In genomic region chr10:130772056-130772455, GRCh38 we compare ENCODE assay signal across 24 cellular contexts.
"Had no signal": no experiment of that assay in that cellular context is flagged by ENCODE, and none has a peak within 500 bp of the region (broad histone marks: within the 10 kb centered on the region; RNA-seq: fewer than 3 reads in every experiment).

No MANE protein-coding gene starts in this region.

- H3K27ac Mint-ChIP-seq: immature natural killer cell; naive thymus-derived CD4-positive, alpha-beta T cell; nephron progenitor cell; progenitor cell of endocrine pancreas; stimulated activated naive B cell treated with anti-CD40 and anti-IgM and Interleukin-4, amounts not matched to agents 10 μg/mL and 1 μg/mL and 100 μg/mL, for 72 hours had no signal

- H3K9me3 ChIP-seq: ovary, testis, thyroid gland, transverse colon had no signal

- H3K4me1 Mint-ChIP-seq: immature natural killer cell; naive thymus-derived CD4-positive, alpha-beta T cell; nephron progenitor cell; stimulated activated naive B cell treated with anti-CD40 and anti-IgM and Interleukin-4, amounts not matched to agents 10 μg/mL and 1 μg/mL and 100 μg/mL, for 72 hours had no signal

- H3K27ac ChIP-seq: left ventricle myocardium inferior, ovary, right atrium auricular region, stomach, testis, thyroid gland, transverse colon, upper lobe of left lung had no signal

- H3K36me3 ChIP-seq: left ventricle myocardium inferior, ovary, right atrium auricular region, stomach, thyroid gland, transverse colon, upper lobe of left lung had no signal

- H3K4me3 Mint-ChIP-seq: immature natural killer cell; naive thymus-derived CD4-positive, alpha-beta T cell; nephron progenitor cell; stimulated activated naive B cell treated with anti-CD40 and anti-IgM and Interleukin-4, amounts not matched to agents 10 μg/mL and 1 μg/mL and 100 μg/mL, for 72 hours had no signal

- DNase-seq: hippocampal formation; immature natural killer cell; left ventricle myocardium inferior; mesendoderm; midbrain; naive thymus-derived CD4-positive, alpha-beta T cell; nephron progenitor cell; ovary; small intestine; stimulated activated CD4-positive, alpha-beta T cell treated with anti-CD3 and anti-CD28 coated beads, Interleukin-1b, Interleukin-23, amount 100 ng/mL, for 48 hours; stimulated activated CD4-positive, alpha-beta T cell treated with anti-CD3 and anti-CD28 coated beads, Interleukin-2, amount 100 ng/mL, for 48 hours; stimulated activated CD4-positive, alpha-beta T cell treated with anti-CD3 and anti-CD28 coated beads, Interleukin-4, amount 100 ng/mL, for 4 hours; stimulated activated naive B cell treated with anti-CD40 and anti-IgM and Interleukin-4, amounts not matched to agents 10 μg/mL and 1 μg/mL and 100 μg/mL, for 72 hours; stimulated activated naive CD8-positive, alpha-beta T cell treated with anti-CD3 and anti-CD28 coated beads, Interleukin-15, Interleukin-2, amounts not matched to agents 100 U/mL and 50 U/mL, for 24 hours; stomach; thyroid gland; transverse colon; upper lobe of left lung had no signal

- H3K27me3 ChIP-seq: ovary, right atrium auricular region, testis, thyroid gland, transverse colon, upper lobe of left lung had no signal

- ATAC-seq: mucosa of descending colon; naive thymus-derived CD4-positive, alpha-beta T cell; sciatic nerve; stimulated activated naive B cell treated with anti-CD40 and anti-IgM and Interleukin-4, amounts not matched to agents 10 μg/mL and 1 μg/mL and 100 μg/mL, for 72 hours; stimulated activated naive CD8-positive, alpha-beta T cell treated with anti-CD3 and anti-CD28 coated beads, Interleukin-15, Interleukin-2, amounts not matched to agents 100 U/mL and 50 U/mL, for 24 hours had no signal

- H3K4me3 ChIP-seq: left ventricle myocardium inferior, lung, mucosa of descending colon, ovary, right atrium auricular region, stomach, testis, thyroid gland, transverse colon, upper lobe of left lung had no signal

- H3K4me1 ChIP-seq: left ventricle myocardium inferior, right atrium auricular region, stomach, testis, thyroid gland, transverse colon, upper lobe of left lung had no signal

- H3K36me3 Mint-ChIP-seq: immature natural killer cell had no signal
